ENCODE assay signal across 9 cellular contexts in the genomic region with DNA sequence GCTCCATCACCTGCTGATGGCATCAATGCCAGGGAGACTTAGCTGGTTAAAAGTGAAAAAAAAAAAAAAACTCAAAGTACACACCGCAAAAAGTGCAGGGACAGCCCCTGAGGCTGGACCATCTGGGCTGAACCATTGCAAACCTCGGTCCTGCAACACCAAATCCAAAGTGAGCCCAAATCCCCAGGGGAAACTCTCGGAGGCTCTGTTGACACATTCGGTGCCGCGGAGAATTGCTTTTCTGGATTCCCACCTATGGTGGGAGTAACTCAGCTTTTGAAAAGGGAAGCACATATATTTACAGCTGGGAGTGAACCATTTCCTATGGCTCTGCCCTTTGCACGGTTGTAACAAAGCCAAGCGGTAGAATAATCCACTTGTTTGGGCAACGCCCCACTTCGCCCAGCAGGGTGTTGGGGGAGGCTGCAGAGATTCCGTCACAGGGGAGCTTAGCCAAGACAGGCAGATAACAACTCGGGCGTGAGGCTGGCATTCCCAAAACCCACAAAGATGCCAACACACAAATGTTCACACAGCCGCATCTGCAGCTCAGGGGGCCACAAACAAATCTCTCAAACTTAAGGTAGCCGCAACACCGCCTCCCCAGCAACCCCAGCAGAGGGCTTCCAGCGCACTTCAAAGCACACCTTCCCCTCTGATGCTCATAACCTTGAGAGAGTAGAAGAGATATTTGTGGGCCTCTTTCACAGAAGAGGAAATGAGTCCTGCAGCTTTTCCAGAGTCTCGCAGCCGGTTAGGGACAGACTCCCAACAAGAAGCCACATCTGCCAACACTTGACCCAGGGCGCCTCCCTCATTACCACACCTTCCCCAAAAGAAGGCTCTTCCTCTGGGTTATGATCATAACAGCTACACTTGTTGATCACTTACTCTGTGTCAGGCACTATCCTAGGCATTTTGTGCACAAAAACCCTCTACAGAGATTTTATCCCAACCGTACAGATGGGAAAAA. TPM values are rescaled to one million over a fixed set of nuclear protein-coding genes. Genes with fewer than 3 reads are reported as not detected.
A peak's percentile ranks its signal among the peaks of the same experiment; 100 is the strongest.
DNase-seq lines count a peak whose midpoint lies in the region; ATAC-seq and TF ChIP-seq lines count a peak whose summit lies in the region.
"Had no signal": no experiment of that assay in that cellular context is flagged by ENCODE, and none has a peak within 500 bp of the region (broad histone marks: within the 10 kb centered on the region; RNA-seq: fewer than 3 reads in every experiment).

No MANE protein-coding gene starts in this region.

- no peaks in the 10 kb centered on the region for H3K9me3 ChIP-seq in mucosa of stomach (ENCODE audit: control insufficient read depth, low read length)
- H3K9me3 ChIP-seq in tibial artery: no peaks in the 10 kb centered on the region

- H3K9ac ChIP-seq in mucosa of stomach (ENCODE audit: low read length): no peak overlapping the region

- H3K27ac ChIP-seq in dorsolateral prefrontal cortex: no peak overlapping the region
- no peak overlapping the region for H3K27ac ChIP-seq in tibial artery
- no peak overlapping the region for H3K27ac ChIP-seq in substantia nigra (ENCODE audit: low read depth, low read length, poor library complexity, severe bottlenecking)
- H3K27ac ChIP-seq: cardiac muscle cell had no signal

- peak; percentile 25 for ATAC-seq in HG02588 (IDR thresholded peaks at IDR 0.05; ENCODE audit: unreplicated experiment)
- ATAC-seq in WTC11: peak; percentile 65
- no peak for ATAC-seq in HG03521 (IDR thresholded peaks at IDR 0.05; ENCODE audit: unreplicated experiment)

- H3K4me3 ChIP-seq in GM06990 (replicated peaks; ENCODE audit: low read depth, low read length) (no peak overlapping the region), mucosa of stomach (ENCODE audit: low read length) (peak overlapping the region; percentile 10), dorsolateral prefrontal cortex (peak overlapping the region in 5 of 59 donors; percentile 3 to 33 (median 16)), tibial artery (no peak overlapping the region)
- H3K4me3 ChIP-seq: cardiac muscle cell had no signal

- H3K27me3 Mint-ChIP-seq in WTC11 (ENCODE audit: low read depth): no peaks in the 10 kb centered on the region

- H3K36me3 ChIP-seq in GM06990 (ENCODE audit: control insufficient read depth, insufficient read depth, low read length) (peaks cover 2% of the 10 kb centered on the region), mucosa of stomach (ENCODE audit: control insufficient read depth, insufficient read depth, low read length) (no peaks in the 10 kb centered on the region), tibial artery (no peaks in the 10 kb centered on the region)
- H3K36me3 ChIP-seq: cardiac muscle cell had no signal

- intact Hi-C loops in dorsolateral prefrontal cortex (cut with DNase I) (no loop called here), tibial artery (cut with DNase I; ENCODE audit: low total_unique reads) (no loop called here)

- H3K36me3 Mint-ChIP-seq in WTC11: no peaks in the 10 kb centered on the region

- DNase-seq in GM06990 (ENCODE audit: extremely low read depth, insufficient read length) (no peak), WTC11 (ENCODE audit: low spot score) (no peak), dorsolateral prefrontal cortex (no peak), tibial artery (no peak), substantia nigra (lab: John Stamatoyannopoulos, UW) (no peak)

- CTCF ChIA-PET in WTC11 (lab: Charles Lee): interaction anchor here (0.8 to 1.7 kb wide), 4 partner anchors 11 to 41 kb away, joined by 3 to 7 read pairs (median 5); a partner anchor contains a TSS

- H3K4me1 ChIP-seq in mucosa of stomach (ENCODE audit: control insufficient read depth, insufficient read depth, low read length) (peaks cover 26% of the 10 kb centered on the region), tibial artery (no peaks in the 10 kb centered on the region)

- H3K4me1 Mint-ChIP-seq in WTC11: peaks cover 7% of the 10 kb centered on the region

- H3K4me3 Mint-ChIP-seq in WTC11: no peak overlapping the region

- TF ChIP-seq CTCF in GM06990 (IDR thresholded peaks at IDR 0.05; ENCODE audit: insufficient read depth, low read length, poor library complexity, severe bottlenecking): peak; percentile 36
- TF ChIP-seq CTCF in WTC11 (IDR thresholded peaks at IDR 0.05): no peak
- TF ChIP-seq CTCF in dorsolateral prefrontal cortex (IDR thresholded peaks at IDR 0.05 in 54 of 56, conservative IDR thresholded peaks at IDR 0.05 in 2 of 56; ENCODE audit: low read depth in 1 of 56, partially characterized antibody in 56 of 56): no peak
- TF ChIP-seq CTCF in tibial artery (IDR thresholded peaks at IDR 0.05): no peak

- H3K27me3 ChIP-seq in GM06990 (replicated peaks; ENCODE audit: control insufficient read depth, insufficient read depth, low read length) (no peaks in the 10 kb centered on the region), mucosa of stomach (ENCODE audit: control insufficient read depth, insufficient read depth, low read length) (no peaks in the 10 kb centered on the region), dorsolateral prefrontal cortex (no peaks in the 10 kb centered on the region), tibial artery (peaks cover 0 to 2% of the 10 kb centered on the region in 2 donors)
- H3K27me3 ChIP-seq: cardiac muscle cell had no signal

- POLR2A ChIA-PET in WTC11 (lab: Charles Lee): interaction anchor here (0.6 kb wide), 1 partner anchor 25 kb away, joined by 3 read pairs; no protein-coding TSS in a partner anchor

- no peak overlapping the region for H3K27ac Mint-ChIP-seq in WTC11

- H3K9me3 Mint-ChIP-seq in WTC11: no peaks in the 10 kb centered on the region

TF ChIP-seq in WTC11, 78 proteins besides CTCF, POLR2A, EP300 and RAD21 (continues in another document):
- TF ChIP-seq MYBL2 (CRISPR knock-in tag; IDR thresholded peaks at IDR 0.05) (no peak), HMGA2 (CRISPR knock-in tag; IDR thresholded peaks at IDR 0.05) (no peak), GRHL2 (CRISPR knock-in tag; IDR thresholded peaks at IDR 0.05; ENCODE audit: insufficient replicate concordance, severe bottlenecking) (no peak), ZNF317 (CRISPR knock-in tag; IDR thresholded peaks at IDR 0.05; ENCODE audit: borderline replicate concordance, low read depth) (no peak), NR1H2 (CRISPR knock-in tag; IDR thresholded peaks at IDR 0.05) (no peak), EMX1 (CRISPR knock-in tag; IDR thresholded peaks at IDR 0.05) (no peak), RELA (CRISPR knock-in tag; IDR thresholded peaks at IDR 0.05; ENCODE audit: borderline replicate concordance) (no peak), FOXP1 (CRISPR knock-in tag; IDR thresholded peaks at IDR 0.05; ENCODE audit: borderline replicate concordance) (no peak), NR3C1 (CRISPR knock-in tag; conservative IDR thresholded peaks at IDR 0.05; ENCODE audit: low read depth) (no peak), ZNF232 (CRISPR knock-in tag; IDR thresholded peaks at IDR 0.05) (no peak), SMAD4 (CRISPR knock-in tag; IDR thresholded peaks at IDR 0.05) (no peak), GTF2I (CRISPR knock-in tag; conservative IDR thresholded peaks at IDR 0.05) (no peak)
- TF ChIP-seq, protein P1, sequence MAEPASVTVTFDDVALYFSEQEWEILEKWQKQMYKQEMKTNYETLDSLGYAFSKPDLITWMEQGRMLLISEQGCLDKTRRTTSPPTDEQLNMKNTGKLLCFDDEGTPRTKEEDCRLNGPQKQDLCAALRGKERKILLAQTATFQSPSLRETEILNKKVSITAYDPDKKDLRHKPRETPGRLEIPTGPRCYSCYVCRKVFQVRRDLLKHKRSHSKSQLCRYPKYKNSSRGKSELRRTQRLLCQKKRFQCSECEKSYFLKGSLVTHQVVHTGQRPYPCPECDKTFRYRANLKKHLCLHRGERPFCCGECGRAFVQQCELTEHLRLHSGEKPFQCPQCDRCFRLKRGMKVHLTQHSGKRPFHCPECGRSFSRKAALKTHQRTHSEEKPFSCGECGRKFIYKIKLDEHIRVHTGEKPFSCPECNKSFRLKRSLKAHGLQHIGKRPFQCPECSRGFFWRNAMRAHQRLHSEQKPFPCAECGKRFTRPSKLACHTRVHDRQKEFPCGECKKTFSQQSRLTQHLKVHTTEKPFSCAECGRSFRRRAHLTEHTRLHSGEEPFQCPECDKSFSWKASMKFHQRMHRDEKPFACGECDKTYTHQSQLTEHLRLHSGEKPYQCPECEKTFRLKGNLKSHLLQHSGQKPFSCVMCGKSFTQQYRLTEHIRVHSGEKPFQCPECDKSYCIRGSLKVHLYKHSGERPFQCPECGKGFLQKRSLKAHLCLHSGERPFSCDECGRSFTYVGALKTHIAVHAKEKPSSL (CRISPR knock-in tag; conservative IDR thresholded peaks at IDR 0.05): no peak
- TF ChIP-seq, protein P2, sequence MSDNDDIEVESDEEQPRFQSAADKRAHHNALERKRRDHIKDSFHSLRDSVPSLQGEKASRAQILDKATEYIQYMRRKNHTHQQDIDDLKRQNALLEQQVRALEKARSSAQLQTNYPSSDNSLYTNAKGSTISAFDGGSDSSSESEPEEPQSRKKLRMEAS (CRISPR knock-in tag; IDR thresholded peaks at IDR 0.05): no peak
- TF ChIP-seq, protein P3, sequence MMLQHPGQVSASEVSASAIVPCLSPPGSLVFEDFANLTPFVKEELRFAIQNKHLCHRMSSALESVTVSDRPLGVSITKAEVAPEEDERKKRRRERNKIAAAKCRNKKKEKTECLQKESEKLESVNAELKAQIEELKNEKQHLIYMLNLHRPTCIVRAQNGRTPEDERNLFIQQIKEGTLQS (CRISPR knock-in tag; conservative IDR thresholded peaks at IDR 0.05): no peak
- TF ChIP-seq, protein P4, sequence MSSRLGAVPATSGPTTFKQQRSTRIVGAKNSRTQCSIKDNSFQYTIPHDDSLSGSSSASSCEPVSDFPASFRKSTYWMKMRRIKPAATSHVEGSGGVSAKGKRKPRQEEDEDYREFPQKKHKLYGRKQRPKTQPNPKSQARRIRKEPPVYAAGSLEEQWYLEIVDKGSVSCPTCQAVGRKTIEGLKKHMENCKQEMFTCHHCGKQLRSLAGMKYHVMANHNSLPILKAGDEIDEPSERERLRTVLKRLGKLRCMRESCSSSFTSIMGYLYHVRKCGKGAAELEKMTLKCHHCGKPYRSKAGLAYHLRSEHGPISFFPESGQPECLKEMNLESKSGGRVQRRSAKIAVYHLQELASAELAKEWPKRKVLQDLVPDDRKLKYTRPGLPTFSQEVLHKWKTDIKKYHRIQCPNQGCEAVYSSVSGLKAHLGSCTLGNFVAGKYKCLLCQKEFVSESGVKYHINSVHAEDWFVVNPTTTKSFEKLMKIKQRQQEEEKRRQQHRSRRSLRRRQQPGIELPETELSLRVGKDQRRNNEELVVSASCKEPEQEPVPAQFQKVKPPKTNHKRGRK (CRISPR knock-in tag; IDR thresholded peaks at IDR 0.05; ENCODE audit: borderline replicate concordance): no peak

RNA-seq across cellular contexts. Expression of a gene that starts 11.4 kb away (rescaled TPM):
- 0.13 to 0.21 TPM (median 0.14 TPM) in 3 replicates for total RNA-seq in WTC11 (2021)
- 1 to 10 TPM in 100 of 120 experiments, under 1 TPM in 20; 0.28 to 4.6 (median 1.7) TPM for total RNA-seq in dorsolateral prefrontal cortex
